Comparison of ENCODE assay signal across 1 cellular context in the genomic region with DNA sequence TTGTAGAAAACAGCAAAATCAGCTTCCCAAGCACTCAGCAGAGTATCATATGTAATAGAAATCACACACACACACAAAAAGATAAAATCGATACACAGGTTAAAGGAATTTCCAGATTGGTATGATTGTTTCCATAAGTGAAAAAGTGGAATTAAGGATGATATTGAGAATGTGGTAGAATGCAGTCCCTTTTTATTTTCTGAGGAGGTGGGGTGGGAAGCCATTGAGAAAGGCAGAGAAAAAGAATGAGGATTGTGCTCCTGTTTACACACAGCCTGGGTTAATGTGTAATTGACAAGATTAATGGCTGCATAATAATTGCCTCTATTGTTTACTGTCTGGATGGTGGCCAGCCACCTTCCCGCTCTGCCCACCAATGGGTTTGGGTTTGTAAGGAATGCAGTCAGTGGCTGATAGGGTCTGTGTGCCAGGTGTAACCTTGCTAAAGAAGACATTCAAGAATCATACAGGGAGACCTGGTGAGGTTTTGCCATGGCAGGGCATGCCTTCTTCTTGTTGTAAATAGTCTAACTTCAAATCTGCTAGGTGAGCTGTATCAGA.
A peak's percentile ranks its signal among the peaks of the same experiment; 100 is the strongest.
TF ChIP-seq lines count a peak whose summit lies in the region.

No MANE protein-coding gene starts in this region.

TF ChIP-seq in HEK293, 187 proteins besides CTCF, POLR2A, EP300 and RAD21 (continued from another document):
- TF ChIP-seq, protein P1, sequence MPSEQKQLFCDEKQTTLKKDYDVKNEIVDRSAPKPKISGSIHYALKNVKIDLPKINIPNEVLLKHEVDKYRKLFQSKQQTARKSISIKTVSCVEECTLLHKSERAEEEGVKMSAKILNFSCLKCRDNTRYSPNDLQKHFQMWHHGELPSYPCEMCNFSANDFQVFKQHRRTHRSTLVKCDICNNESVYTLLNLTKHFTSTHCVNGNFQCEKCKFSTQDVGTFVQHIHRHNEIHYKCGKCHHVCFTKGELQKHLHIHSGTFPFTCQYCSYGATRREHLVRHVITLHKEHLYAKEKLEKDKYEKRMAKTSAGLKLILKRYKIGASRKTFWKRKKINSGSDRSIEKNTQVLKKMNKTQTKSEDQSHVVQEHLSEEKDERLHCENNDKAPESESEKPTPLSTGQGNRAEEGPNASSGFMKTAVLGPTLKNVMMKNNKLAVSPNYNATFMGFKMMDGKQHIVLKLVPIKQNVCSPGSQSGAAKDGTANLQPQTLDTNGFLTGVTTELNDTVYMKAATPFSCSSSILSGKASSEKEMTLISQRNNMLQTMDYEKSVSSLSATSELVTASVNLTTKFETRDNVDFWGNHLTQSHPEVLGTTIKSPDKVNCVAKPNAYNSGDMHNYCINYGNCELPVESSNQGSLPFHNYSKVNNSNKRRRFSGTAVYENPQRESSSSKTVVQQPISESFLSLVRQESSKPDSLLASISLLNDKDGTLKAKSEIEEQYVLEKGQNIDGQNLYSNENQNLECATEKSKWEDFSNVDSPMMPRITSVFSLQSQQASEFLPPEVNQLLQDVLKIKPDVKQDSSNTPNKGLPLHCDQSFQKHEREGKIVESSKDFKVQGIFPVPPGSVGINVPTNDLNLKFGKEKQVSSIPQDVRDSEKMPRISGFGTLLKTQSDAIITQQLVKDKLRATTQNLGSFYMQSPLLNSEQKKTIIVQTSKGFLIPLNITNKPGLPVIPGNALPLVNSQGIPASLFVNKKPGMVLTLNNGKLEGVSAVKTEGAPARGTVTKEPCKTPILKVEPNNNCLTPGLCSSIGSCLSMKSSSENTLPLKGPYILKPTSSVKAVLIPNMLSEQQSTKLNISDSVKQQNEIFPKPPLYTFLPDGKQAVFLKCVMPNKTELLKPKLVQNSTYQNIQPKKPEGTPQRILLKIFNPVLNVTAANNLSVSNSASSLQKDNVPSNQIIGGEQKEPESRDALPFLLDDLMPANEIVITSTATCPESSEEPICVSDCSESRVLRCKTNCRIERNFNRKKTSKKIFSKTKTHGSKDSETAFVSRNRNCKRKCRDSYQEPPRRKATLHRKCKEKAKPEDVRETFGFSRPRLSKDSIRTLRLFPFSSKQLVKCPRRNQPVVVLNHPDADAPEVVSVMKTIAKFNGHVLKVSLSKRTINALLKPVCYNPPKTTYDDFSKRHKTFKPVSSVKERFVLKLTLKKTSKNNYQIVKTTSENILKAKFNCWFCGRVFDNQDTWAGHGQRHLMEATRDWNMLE (tag by site-specific recombination; conservative IDR thresholded peaks at IDR 0.05; ENCODE audit: low read depth), result no peak
- no peak for TF ChIP-seq GLIS2 (tag by site-specific recombination; IDR thresholded peaks at IDR 0.05)
- no peak for TF ChIP-seq ELK4 (IDR thresholded peaks at IDR 0.05; ENCODE audit: borderline replicate concordance, low read depth, low read length)
- no peak for TF ChIP-seq MYNN (tag by site-specific recombination; IDR thresholded peaks at IDR 0.05; ENCODE audit: borderline replicate concordance)
- peak; percentile 19; the same call in 1 of the 2 replicates for TF ChIP-seq ZNF660 (tag by site-specific recombination; IDR thresholded peaks at IDR 0.05)
- no peak for TF ChIP-seq ZFP69B (tag by site-specific recombination; IDR thresholded peaks at IDR 0.05)
- no peak for TF ChIP-seq ZNF19 (tag by site-specific recombination; IDR thresholded peaks at IDR 0.05; ENCODE audit: low read depth)
- no peak for TF ChIP-seq ZSCAN16 (tag by site-specific recombination; IDR thresholded peaks at IDR 0.05)
- TF ChIP-seq ZNF701 (tag by site-specific recombination; IDR thresholded peaks at IDR 0.05), result no peak
- no peak for TF ChIP-seq ZNF423 (tag by site-specific recombination; IDR thresholded peaks at IDR 0.05)
- TF ChIP-seq ZNF768 (tag by site-specific recombination; IDR thresholded peaks at IDR 0.05), result no peak
- TF ChIP-seq ZNF223 (tag by site-specific recombination; IDR thresholded peaks at IDR 0.05), result no peak
- no peak for TF ChIP-seq ZBTB26 (tag by site-specific recombination; optimal IDR thresholded peaks at IDR 0.05)
- TF ChIP-seq KLF8 (tag by site-specific recombination; IDR thresholded peaks at IDR 0.05), result no peak
- no peak for TF ChIP-seq SALL2 (tag by site-specific recombination; IDR thresholded peaks at IDR 0.05; ENCODE audit: borderline replicate concordance)
- TF ChIP-seq ZNF266 (tag by site-specific recombination; IDR thresholded peaks at IDR 0.05; ENCODE audit: low read depth), result no peak
- no peak for TF ChIP-seq ZNF175 (tag by site-specific recombination; IDR thresholded peaks at IDR 0.05)
- TF ChIP-seq ZNF133 (tag by site-specific recombination; IDR thresholded peaks at IDR 0.05), result no peak
- TF ChIP-seq HOXA7 (CRISPR knock-in tag; IDR thresholded peaks at IDR 0.05; ENCODE audit: borderline replicate concordance), result no peak
- TF ChIP-seq EGR2 (tag by site-specific recombination; IDR thresholded peaks at IDR 0.05; ENCODE audit: low read depth), result no peak
- no peak for TF ChIP-seq ZNF37A (tag by site-specific recombination; IDR thresholded peaks at IDR 0.05)
- no peak for TF ChIP-seq BCL6B (tag by site-specific recombination; IDR thresholded peaks at IDR 0.05)
- TF ChIP-seq ZNF610 (tag by site-specific recombination; IDR thresholded peaks at IDR 0.05; ENCODE audit: borderline replicate concordance), result no peak
- TF ChIP-seq, protein P2, sequence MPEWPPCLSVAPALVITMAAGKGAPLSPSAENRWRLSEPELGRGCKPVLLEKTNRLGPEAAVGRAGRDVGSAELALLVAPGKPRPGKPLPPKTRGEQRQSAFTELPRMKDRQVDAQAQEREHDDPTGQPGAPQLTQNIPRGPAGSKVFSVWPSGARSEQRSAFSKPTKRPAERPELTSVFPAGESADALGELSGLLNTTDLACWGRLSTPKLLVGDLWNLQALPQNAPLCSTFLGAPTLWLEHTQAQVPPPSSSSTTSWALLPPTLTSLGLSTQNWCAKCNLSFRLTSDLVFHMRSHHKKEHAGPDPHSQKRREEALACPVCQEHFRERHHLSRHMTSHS (tag by site-specific recombination; IDR thresholded peaks at IDR 0.05), result no peak
- no peak for TF ChIP-seq ZNF341 (tag by site-specific recombination; IDR thresholded peaks at IDR 0.05; ENCODE audit: low read depth)
- TF ChIP-seq ZNF501 (tag by site-specific recombination; IDR thresholded peaks at IDR 0.05), result no peak
- peak; percentile 10; the same call in 1 of the 2 replicates for TF ChIP-seq ZNF398 (tag by site-specific recombination; IDR thresholded peaks at IDR 0.05)
- TF ChIP-seq ZNF121 (tag by site-specific recombination; IDR thresholded peaks at IDR 0.05), result no peak
TF ChIP-seq in HEK293: peak in this region for 19.
